Comparison of ENCODE assay signal across 22 cellular contexts in genomic region chr22:19405133-19405532, GRCh38.
"Had no signal": no experiment of that assay in that cellular context is flagged by ENCODE, and none has a peak within 500 bp of the region (broad histone marks: within the 10 kb centered on the region; RNA-seq: fewer than 3 reads in every experiment).

No MANE protein-coding gene starts in this region.

- ATAC-seq: gastroesophageal sphincter; left cardiac atrium; left ventricle myocardium superior; stimulated activated naive CD8-positive, alpha-beta T cell treated with anti-CD3 and anti-CD28 coated beads, Interleukin-15, Interleukin-2, amounts not matched to agents 100 U/mL and 50 U/mL, for 24 hours had no signal

- H3K27me3 ChIP-seq: esophagus squamous epithelium, gastroesophageal sphincter, neutrophil, right atrium auricular region, suprapubic skin, tibial artery, upper lobe of left lung, uterus had no signal

- H3K36me3 ChIP-seq: uterus had no signal

- FAIRE-seq: colon, kidney, small intestine had no signal

- H3K4me3 ChIP-seq: esophagus squamous epithelium, gastroesophageal sphincter, lung, right atrium auricular region, suprapubic skin, tibial artery, upper lobe of left lung, uterus had no signal

- DNase-seq: dermis blood vessel endothelial cell; esophagus squamous epithelium; foreskin fibroblast; glutamatergic neuron; left cardiac atrium; left ventricle myocardium superior; mesenchymal stem cell; midbrain; naive B cell; small intestine; stimulated activated CD4-positive, alpha-beta T cell treated with anti-CD3 and anti-CD28 coated beads, Interleukin-12 subunit alpha, Interleukin-12 subunit beta, amount 100 ng/mL, for 4 hours; stimulated activated naive CD8-positive, alpha-beta T cell treated with anti-CD3 and anti-CD28 coated beads, Interleukin-15, Interleukin-2, amounts not matched to agents 100 U/mL and 50 U/mL, for 24 hours; tibial artery; upper lobe of left lung; uterus had no signal

- H3K27ac ChIP-seq: esophagus squamous epithelium, gastroesophageal sphincter, right atrium auricular region, suprapubic skin, tibial artery, upper lobe of left lung, uterus had no signal

- H3K9me3 Mint-ChIP-seq: naive B cell had no signal

- H3K4me1 ChIP-seq: esophagus squamous epithelium, gastroesophageal sphincter, suprapubic skin, tibial artery, upper lobe of left lung, uterus had no signal

- H3K27me3 Mint-ChIP-seq: naive B cell had no signal

- H3K9me3 ChIP-seq: esophagus squamous epithelium, gastroesophageal sphincter, neutrophil, right atrium auricular region, suprapubic skin, tibial artery, upper lobe of left lung, uterus had no signal
